In the genomic region with DNA sequence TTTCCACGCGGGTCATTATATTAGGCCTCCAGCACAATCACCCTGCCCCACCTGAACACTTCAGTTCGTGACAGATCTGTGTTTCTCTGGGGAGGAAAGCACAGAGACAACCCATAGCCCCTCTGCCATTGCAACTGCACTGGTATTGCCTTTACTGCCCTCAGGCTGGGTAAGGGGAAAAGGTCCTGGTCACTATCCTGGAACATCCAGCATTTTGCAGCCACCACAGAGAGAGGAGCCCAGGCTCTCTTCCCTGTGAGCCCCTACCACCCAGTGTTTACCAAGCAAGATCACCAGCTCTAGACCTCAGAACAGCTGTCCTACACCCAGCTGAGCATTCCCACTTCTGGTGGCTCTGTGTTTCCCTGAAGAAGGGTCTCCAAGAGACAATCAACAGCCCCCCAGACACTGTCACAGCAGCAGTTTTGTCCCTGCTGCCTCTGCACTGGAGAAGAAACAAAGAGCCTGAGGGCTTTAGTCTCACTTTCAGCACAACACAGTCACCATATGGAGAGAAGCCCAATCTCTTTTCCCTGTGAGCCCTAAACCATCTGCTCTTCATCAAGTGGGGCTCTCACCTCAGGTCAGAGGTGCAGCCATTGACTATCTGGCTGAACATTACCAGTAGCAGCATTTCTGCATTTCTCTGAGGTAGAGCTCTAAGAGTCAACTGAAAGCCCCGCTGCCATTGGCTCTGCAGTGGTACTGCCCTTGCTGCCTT, we compare ENCODE assay signal across 31 cellular contexts.
"Had no signal": no experiment of that assay in that cellular context is flagged by ENCODE, and none has a peak within 500 bp of the region (broad histone marks: within the 10 kb centered on the region; RNA-seq: fewer than 3 reads in every experiment).

No MANE protein-coding gene starts in this region.

- H3K9me3 ChIP-seq: adrenal gland, ascending aorta, colonic mucosa, gastrocnemius medialis, mucosa of descending colon, pancreas, prostate gland, tibial nerve had no signal

- H3K36me3 Mint-ChIP-seq: activated naive CD8-positive, alpha-beta T cell treated with anti-CD3 and anti-CD28 coated beads for 36 hours; brain; natural killer cell treated with Interleukin-12 subunit alpha and Interleukin-12 subunit beta and Interleukin-15 and Interleukin-18, amount 100 ng/mL, for 72 hours had no signal

- H3K36me3 ChIP-seq: adrenal gland, ascending aorta, cardiac muscle cell, colonic mucosa, gastrocnemius medialis, pancreas, prostate gland, tibial nerve had no signal

- DNase-seq: activated CD4-positive, alpha-beta T cell treated with anti-CD3 and anti-CD28 coated beads for 48 hours; activated CD4-positive, alpha-beta T cell treated with anti-CD3 and anti-CD28 coated beads, Interleukin-2, amount 50 U/mL, for 48 hours; activated CD8-positive, alpha-beta memory T cell treated with anti-CD3 and anti-CD28 coated beads for 24 hours; activated effector memory CD4-positive, alpha-beta T cell treated with Interleukin-2 at 50 U/mL for 16 hours; activated naive CD4-positive, alpha-beta T cell treated with Interleukin-2 at 50 U/mL for 16 hours; activated naive CD8-positive, alpha-beta T cell treated with anti-CD3 and anti-CD28 coated beads for 36 hours; adrenal gland; cerebellar nuclear complex; colonic mucosa; dorsolateral prefrontal cortex; effector memory CD8-positive, alpha-beta T cell; erythroblast; gastrocnemius medialis; left cardiac atrium; left ventricle myocardium superior; mucosa of descending colon; pancreas; stimulated activated CD4-positive, alpha-beta T cell treated with anti-CD3 and anti-CD28 coated beads, Interleukin-15, amount 100 ng/mL, for 24 hours; stimulated activated CD4-positive, alpha-beta T cell treated with anti-CD3 and anti-CD28 coated beads, Interleukin-2, amount 100 ng/mL, for 24 hours; stimulated activated naive CD4-positive, alpha-beta T cell treated with Interleukin-2 at 50 U/mL for 16 hours had no signal

- H3K4me3 Mint-ChIP-seq: activated naive CD8-positive, alpha-beta T cell treated with anti-CD3 and anti-CD28 coated beads for 36 hours; brain; effector memory CD8-positive, alpha-beta T cell; natural killer cell treated with Interleukin-12 subunit alpha and Interleukin-12 subunit beta and Interleukin-15 and Interleukin-18, amount 100 ng/mL, for 72 hours; T-helper 2 cell treated with Interferon-gamma antibody and Interleukin-4, amounts not matched to agents 5 μg/mL and 100 μg/mL, for 36 hours had no signal

- H2AFZ ChIP-seq: hepatocyte had no signal

- H3K27ac Mint-ChIP-seq: activated naive CD8-positive, alpha-beta T cell treated with anti-CD3 and anti-CD28 coated beads for 36 hours; brain; effector memory CD8-positive, alpha-beta T cell; natural killer cell treated with Interleukin-12 subunit alpha and Interleukin-12 subunit beta and Interleukin-15 and Interleukin-18, amount 100 ng/mL, for 72 hours; T-helper 2 cell treated with Interferon-gamma antibody and Interleukin-4, amounts not matched to agents 5 μg/mL and 100 μg/mL, for 36 hours had no signal

- ATAC-seq: activated CD4-positive, CD25-positive, alpha-beta regulatory T cell treated with anti-CD3 and anti-CD28 coated beads, Interleukin-2, amount 50 U/mL, for 24 hours; effector memory CD8-positive, alpha-beta T cell; gastrocnemius medialis; left cardiac atrium; left ventricle myocardium superior; mucosa of descending colon; natural killer cell treated with Interleukin-12 subunit alpha and Interleukin-12 subunit beta and Interleukin-15 and Interleukin-18, amount 100 ng/mL, for 72 hours; pancreas had no signal

- H3K27ac ChIP-seq: adrenal gland, ascending aorta, cardiac muscle cell, colonic mucosa, dorsolateral prefrontal cortex, gastrocnemius medialis, hepatocyte, pancreas, prostate gland, tibial nerve, VCaP had no signal

- H3K4me1 Mint-ChIP-seq: activated naive CD8-positive, alpha-beta T cell treated with anti-CD3 and anti-CD28 coated beads for 36 hours; brain had no signal

- H3K4me3 ChIP-seq: adrenal gland, ascending aorta, cardiac muscle cell, colonic mucosa, dorsolateral prefrontal cortex, gastrocnemius medialis, hepatocyte, mucosa of descending colon, pancreas, prostate gland, smooth muscle cell, tibial nerve had no signal

- H3K4me2 ChIP-seq: hepatocyte, smooth muscle cell had no signal

- H3K79me2 ChIP-seq: hepatocyte had no signal

- H3K27me3 Mint-ChIP-seq: activated naive CD8-positive, alpha-beta T cell treated with anti-CD3 and anti-CD28 coated beads for 36 hours; brain; effector memory CD8-positive, alpha-beta T cell; natural killer cell treated with Interleukin-12 subunit alpha and Interleukin-12 subunit beta and Interleukin-15 and Interleukin-18, amount 100 ng/mL, for 72 hours had no signal

- H3K9me3 Mint-ChIP-seq: brain had no signal

- H3K4me1 ChIP-seq: adrenal gland, ascending aorta, colonic mucosa, gastrocnemius medialis, pancreas, prostate gland, tibial nerve had no signal

- H3K27me3 ChIP-seq: adrenal gland, ascending aorta, cardiac muscle cell, colonic mucosa, dorsolateral prefrontal cortex, gastrocnemius medialis, hepatocyte, pancreas, tibial nerve had no signal
